ENCODE assay signal across 29 cellular contexts in genomic region chr11:5966958-5967357, GRCh38. TPM values are rescaled to one million over a fixed set of nuclear protein-coding genes. Genes with fewer than 3 reads are reported as not detected.
DNase-seq lines count a peak whose midpoint lies in the region; ATAC-seq, FAIRE-seq and TF ChIP-seq lines count a peak whose summit lies in the region.
"Had no signal": no experiment of that assay in that cellular context is flagged by ENCODE, and none has a peak within 500 bp of the region (broad histone marks: within the 10 kb centered on the region; RNA-seq: fewer than 3 reads in every experiment).

No MANE protein-coding gene starts in this region.

- no peak overlapping the region for H2BK120ac ChIP-seq in IMR-90 (ENCODE audit: low read depth, low read length)

- TF ChIP-seq POLR2A in IMR-90 (IDR thresholded peaks at IDR 0.05; ENCODE audit: low read depth, low read length) (no peak), K562 (conservative IDR thresholded peaks at IDR 0.05) (no peak)

- no peak overlapping the region for H2AFZ ChIP-seq in IMR-90 (replicated peaks; ENCODE audit: low read length, poor library complexity)
- no peak overlapping the region for H2AFZ ChIP-seq in K562 (ENCODE audit: low read depth, low read length)

- no peak overlapping the region for H4K8ac ChIP-seq in IMR-90 (ENCODE audit: low read depth in 2 of 2, low read length in 2 of 2)

- TF ChIP-seq CTCF in IMR-90 (conservative IDR thresholded peaks at IDR 0.05; ENCODE audit: low read depth, low read length): no peak
- no peak for TF ChIP-seq CTCF in K562 (IDR thresholded peaks at IDR 0.05 in 2 of 3, conservative IDR thresholded peaks at IDR 0.05 in 1 of 3; ENCODE audit: insufficient read depth in 2 of 3, low read depth in 1 of 3, low read length in 3 of 3)
- no peak for TF ChIP-seq CTCF in GM13977 (IDR thresholded peaks at IDR 0.05; ENCODE audit: extremely low read depth, insufficient read depth, missing control alignments)

- H3K9ac ChIP-seq in IMR-90 (ENCODE audit: low read depth, low read length) (no peak overlapping the region), K562 (ENCODE audit: insufficient read depth in 1 of 2, low read depth in 2 of 2, low read length in 2 of 2) (no peak overlapping the region)
- H3K9ac ChIP-seq: BLaER1 had no signal

- 20% methylated on average over 1 of the region's 2 CpGs; no CpG with 5 or more reads in 1 of the 2 experiments for WGBS in IMR-90 (ENCODE audit: extremely low coverage in 2 of 2, insufficient read length in 1 of 2), 2 experiments
- WGBS in K562 (ENCODE audit: insufficient coverage, low coverage, missing lambda C conversion rate): 0% methylated on average over 2 of the region's 2 CpGs

- H3K27ac ChIP-seq in IMR-90 (ENCODE audit: insufficient read depth, low read length) (no peak overlapping the region), K562 (ENCODE audit: extremely low read depth, low read depth, low read length) (no peak overlapping the region)
- H3K27ac ChIP-seq: BLaER1 had no signal

- no peak overlapping the region for H3K18ac ChIP-seq in IMR-90 (ENCODE audit: low read depth, low read length)

- no peaks in the 10 kb centered on the region for H3K36me3 ChIP-seq in IMR-90 (ENCODE audit: control insufficient read depth, insufficient read depth, low read length)
- H3K36me3 ChIP-seq in K562 (ENCODE audit: control insufficient read depth, insufficient read depth, low read length): no peaks in the 10 kb centered on the region
- H3K36me3 ChIP-seq: BE2C, BLaER1 had no signal

- DNase-seq in IMR-90: no peak
- no peak for DNase-seq in K562 (ENCODE audit: extremely low read depth in 1 of 4, low spot score in 3 of 4)
- DNase-seq in GM13977 (ENCODE audit: low spot score): no peak
- DNase-seq: 8988T; ACHN; BE2C; C1 segment of cervical spinal cord; CD4-positive, CD25-positive, alpha-beta regulatory T cell; CD8-positive, alpha-beta memory T cell; COR-L47; DMS 273 treated with DMSO at 0.1 percent for 48 hours; DMS153; DMS53; DMS79; DND-41; EL; GDM1 had no signal

- H3K14ac ChIP-seq in IMR-90 (replicated peaks; ENCODE audit: low read depth, low read length): no peak overlapping the region

- no peaks in the 10 kb centered on the region for H3K79me2 ChIP-seq in K562 (ENCODE audit: control insufficient read depth, insufficient read depth, low read length)

- H3K4me3 ChIP-seq in IMR-90 (ENCODE audit: insufficient read depth, low read depth, low read length): no peak overlapping the region
- H3K4me3 ChIP-seq in K562: no peak overlapping the region
- H3K4me3 ChIP-seq: BLaER1 had no signal

- no peak overlapping the region for H2BK20ac ChIP-seq in IMR-90 (ENCODE audit: low read depth, low read length)

- H3K4me2 ChIP-seq in IMR-90 (ENCODE audit: low read depth, low read length) (no peak overlapping the region), K562 (ENCODE audit: insufficient read depth, low read length) (no peak overlapping the region)
- H3K4me2 ChIP-seq: BLaER1 had no signal

- H2AK5ac ChIP-seq in IMR-90 (ENCODE audit: low read depth, low read length): no peak overlapping the region

- no peak for TF ChIP-seq EP300 in K562 (IDR thresholded peaks at IDR 0.05; ENCODE audit: low read length)

- H3K9me3 ChIP-seq in IMR-90 (ENCODE audit: control insufficient read depth, insufficient read depth, low read length) (peaks cover 10% of the 10 kb centered on the region), K562 (replicated peaks; ENCODE audit: control insufficient read depth, insufficient read depth, low read depth, low read length) (0 out of 2 replicates have a peak, but pooled peaks cover 1% of the 10 kb centered on the region)
- H3K9me3 ChIP-seq: BE2C had no signal

- POLR2A ChIA-PET in IMR-90 (lab: Charles Lee; ENCODE audit: unreplicated experiment) (no interaction called here), K562 (lab: Yijun Ruan, JAX) (no interaction called here)

- in situ Hi-C loops in IMR-90 (cut with MboI; ENCODE audit: low sequenced_read_pairs): no loop called here
- in situ Hi-C loops in K562 (cut with MboI): no loop called here
- in situ Hi-C loops in GM13977 (cut with MboI; ENCODE audit: low pct_unique_long_range_greater_than_20kb, low sequenced_read_pairs, unreplicated experiment): no loop called here

- TF ChIP-seq RAD21 in IMR-90 (IDR thresholded peaks at IDR 0.05; ENCODE audit: low read length) (no peak), K562 (CRISPR knock-in tag; conservative IDR thresholded peaks at IDR 0.05 in 1 of 2, IDR thresholded peaks at IDR 0.05 in 1 of 2) (no peak)

- no peak overlapping the region for H2BK5ac ChIP-seq in IMR-90 (ENCODE audit: low read depth, low read length, poor library complexity, severe bottlenecking)

- H4K91ac ChIP-seq in IMR-90 (ENCODE audit: insufficient read depth, low read depth, low read length): no peak overlapping the region

- no peak for FAIRE-seq in K562 (lab: Jason Lieb, UNC)
- FAIRE-seq: A204.1, GM12891, GM18507, GM19239 had no signal

- H3K9me1 ChIP-seq in IMR-90 (ENCODE audit: insufficient read depth, low read length) (no peaks in the 10 kb centered on the region), K562 (ENCODE audit: control insufficient read depth, insufficient read depth, low read length) (no peaks in the 10 kb centered on the region)

- BruUV-seq in IMR-90 (replicated peaks; lab: Mats Ljungman, UMichigan): no TSS peak
- BruUV-seq in K562 (replicated peaks; lab: Mats Ljungman, UMichigan): no TSS peak

- no peak overlapping the region for H3K23ac ChIP-seq in IMR-90 (ENCODE audit: low read depth, low read length)

- H4K5ac ChIP-seq in IMR-90 (ENCODE audit: low read depth, low read length): no peak overlapping the region

- no peak overlapping the region for H3K56ac ChIP-seq in IMR-90 (ENCODE audit: extremely low read depth, insufficient read depth, low read length)

- no peaks in the 10 kb centered on the region for H3K79me1 ChIP-seq in IMR-90 (ENCODE audit: low read depth in 1 of 2, low read length in 2 of 2)

- intact Hi-C loops in IMR-90 (cut with micrococcal nuclease) (loop anchor here (5.0 to 10.0 kb wide), 2 partner anchors 555 to 758 kb away; no protein-coding TSS in a partner anchor), K562 (cut with micrococcal nuclease) (no loop called here)

- no peak overlapping the region for H2AK9ac ChIP-seq in IMR-90 (replicated peaks; ENCODE audit: low read depth, low read length, poor library complexity)

- ATAC-seq in IMR-90 (ENCODE audit: low read depth) (no peak), K562 (no peak), GM19035 (IDR thresholded peaks at IDR 0.05; ENCODE audit: unreplicated experiment) (no peak)

- no peaks in the 10 kb centered on the region for H3K4me1 ChIP-seq in IMR-90 (ENCODE audit: control insufficient read depth, insufficient read depth, low read length)
- no peaks in the 10 kb centered on the region for H3K4me1 ChIP-seq in K562 (replicated peaks in 1 of 2; ENCODE audit: control insufficient read depth in 2 of 2, insufficient read depth in 2 of 2, low read length in 2 of 2)
- H3K4me1 ChIP-seq: BE2C, BLaER1 had no signal

- H3K27me3 ChIP-seq in IMR-90 (ENCODE audit: control insufficient read depth, insufficient read depth, low read length): no peaks in the 10 kb centered on the region
- no peaks in the 10 kb centered on the region; a peak in 1 of 5 replicates for H3K27me3 ChIP-seq in K562 (ENCODE audit: control insufficient read depth in 2 of 2, insufficient read depth in 2 of 2, low read length in 2 of 2)
- H3K27me3 ChIP-seq: BE2C, BLaER1 had no signal

- dilution Hi-C loops in IMR-90 (cut with HindIII; ENCODE audit: low sequenced_read_pairs, unreplicated experiment): no loop called here

- CTCF ChIA-PET in IMR-90 (lab: Yijun Ruan, JAX) (no interaction called here), K562 (lab: Yijun Ruan, JAX; ENCODE audit: low intra/inter-chr PET ratio) (no interaction called here)

- H4K20me1 ChIP-seq in IMR-90 (ENCODE audit: insufficient read depth, low read length) (no peaks in the 10 kb centered on the region), K562 (replicated peaks; ENCODE audit: control insufficient read depth, insufficient read depth, low read length) (no peaks in the 10 kb centered on the region)
- H4K20me1 ChIP-seq: BLaER1 had no signal

- H3K4ac ChIP-seq in IMR-90 (ENCODE audit: low read depth, low read length): no peak overlapping the region

- no peak overlapping the region for H2BK15ac ChIP-seq in IMR-90 (ENCODE audit: low read depth, low read length)

RNA-seq across cellular contexts. Expression of gene OR56A5, which starts 1.3 kb away (rescaled TPM):
- total RNA-seq in IMR-90 (2012; rRNA removed): not detected in 2 replicates
- polyA plus RNA-seq in IMR-90 (2012; rRNA removed): not detected in 2 replicates
- not detected in 2 replicates for polyA plus RNA-seq in IMR-90 (2012; cell fraction: cytosol; rRNA removed)
- polyA plus RNA-seq in IMR-90 (2012; cell fraction: nucleus; rRNA removed; ENCODE audit: low replicate concordance): not detected in 2 replicates
- total RNA-seq in K562 (2011; cell fraction: chromatin; rRNA removed; ENCODE audit: low replicate concordance): not detected in 2 replicates
- not detected in 2 replicates for total RNA-seq in K562 (2011; cell fraction: nucleolus; rRNA removed)
- total RNA-seq in K562 (2011; cell fraction: nucleoplasm; rRNA removed): not detected in 2 replicates
- not detected in 2 replicates for total RNA-seq in K562 (2014; rRNA removed)
- not detected in 2 replicates for total RNA-seq in K562 (2014; rRNA removed; fragmentation: Illumina TruSeq; extraction: Trizol)
- total RNA-seq in K562 (2015; rRNA removed; fragmentation: Illumina TruSeq; extraction: Trizol): not detected in 2 replicates
- total RNA-seq in K562 (2021): not detected in 2 replicates
- not detected in 2 replicates for polyA plus RNA-seq in K562 (2011; rRNA removed)
- not detected in 2 replicates for polyA plus RNA-seq in K562 (2011; cell fraction: cytosol; rRNA removed)
- polyA plus RNA-seq in K562 (2011; cell fraction: nucleus; rRNA removed): not detected in 2 replicates
- polyA plus RNA-seq in K562 (2012): not detected in 2 replicates
- not detected in 2 replicates for polyA plus RNA-seq in K562 (2014; fragmentation: Illumina TruSeq; extraction: Trizol)
- not detected for polyA plus RNA-seq in K562 (2014; fragmentation: Nextera tagmentation; extraction: Ambion mirVana)
- not detected in 2 replicates for polyA plus RNA-seq in K562 (2014; rRNA removed)
- polyA minus RNA-seq in K562 (2011; rRNA and poly(A)+ RNA removed): 0.39 TPM in 1 of 2 replicates, not detected in the other
- not detected in 2 replicates for polyA minus RNA-seq in K562 (2011; cell fraction: cytosol; rRNA and poly(A)+ RNA removed)
- not detected in 2 replicates for polyA minus RNA-seq in K562 (2011; cell fraction: nucleus; rRNA and poly(A)+ RNA removed)
- total RNA-seq: A673; CD4-positive, alpha-beta memory T cell; CD4-positive, CD25-positive, alpha-beta regulatory T cell; CD8-positive, alpha-beta memory T cell; Daoy; G401 had no signal
- polyA plus RNA-seq: AG04450; CD14-positive monocyte; CD4-positive, alpha-beta memory T cell; CD4-positive, CD25-positive, alpha-beta regulatory T cell; CD8-positive, alpha-beta memory T cell had no signal

RNA-seq across cellular contexts. Expression of gene OR52L1, which starts 19.8 kb away (rescaled TPM):
- total RNA-seq in IMR-90 (2012; rRNA removed) (not detected in 2 replicates), K562 (2014; rRNA removed) (not detected in 2 replicates), K562 (2014; rRNA removed; fragmentation: Illumina TruSeq; extraction: Trizol) (not detected in 2 replicates), K562 (2015; rRNA removed; fragmentation: Illumina TruSeq; extraction: Trizol) (not detected in 2 replicates), K562 (2021) (not detected in 2 replicates)
- polyA plus RNA-seq in IMR-90 (2012; rRNA removed) (not detected in 2 replicates), K562 (2011; rRNA removed) (not detected in 2 replicates), K562 (2014; fragmentation: Illumina TruSeq; extraction: Trizol) (not detected in 2 replicates), K562 (2014; fragmentation: Nextera tagmentation; extraction: Ambion mirVana) (not detected), K562 (2014; rRNA removed) (not detected in 2 replicates)
- polyA plus RNA-seq in IMR-90 (2012; cell fraction: cytosol; rRNA removed): not detected in 2 replicates
- polyA plus RNA-seq in IMR-90 (2012; cell fraction: nucleus; rRNA removed; ENCODE audit: low replicate concordance): not detected in 2 replicates
- not detected in 2 replicates for total RNA-seq in K562 (2011; cell fraction: chromatin; rRNA removed; ENCODE audit: low replicate concordance)
- total RNA-seq in K562 (2011; cell fraction: nucleolus; rRNA removed): not detected in 2 replicates
- total RNA-seq in K562 (2011; cell fraction: nucleoplasm; rRNA removed): not detected in 2 replicates
- not detected in 2 replicates for polyA plus RNA-seq in K562 (2011; cell fraction: cytosol; rRNA removed)
- not detected in 2 replicates for polyA plus RNA-seq in K562 (2011; cell fraction: nucleus; rRNA removed)
- not detected in 2 replicates for polyA plus RNA-seq in K562 (2012)
- not detected in 2 replicates for polyA minus RNA-seq in K562 (2011; rRNA and poly(A)+ RNA removed)
- polyA minus RNA-seq in K562 (2011; cell fraction: cytosol; rRNA and poly(A)+ RNA removed): not detected in 2 replicates
- polyA minus RNA-seq in K562 (2011; cell fraction: nucleus; rRNA and poly(A)+ RNA removed): not detected in 2 replicates
- total RNA-seq: A673; CD4-positive, alpha-beta memory T cell; CD4-positive, CD25-positive, alpha-beta regulatory T cell; CD8-positive, alpha-beta memory T cell; Daoy; G401 had no signal
- polyA plus RNA-seq: AG04450; CD14-positive monocyte; CD4-positive, alpha-beta memory T cell; CD4-positive, CD25-positive, alpha-beta regulatory T cell; CD8-positive, alpha-beta memory T cell had no signal

RNA-seq across cellular contexts. Expression of gene OR56A3, which starts 24.9 kb away (rescaled TPM):
- not detected in 2 replicates for total RNA-seq in IMR-90 (2012; rRNA removed)
- not detected in 2 replicates for polyA plus RNA-seq in IMR-90 (2012; rRNA removed)
- polyA plus RNA-seq in IMR-90 (2012; cell fraction: cytosol; rRNA removed): not detected in 2 replicates
- polyA plus RNA-seq in IMR-90 (2012; cell fraction: nucleus; rRNA removed; ENCODE audit: low replicate concordance): not detected in 2 replicates
- total RNA-seq in K562 (2011; cell fraction: chromatin; rRNA removed; ENCODE audit: low replicate concordance): not detected in 2 replicates
- not detected in 2 replicates for total RNA-seq in K562 (2011; cell fraction: nucleolus; rRNA removed)
- total RNA-seq in K562 (2011; cell fraction: nucleoplasm; rRNA removed): not detected in 2 replicates
- not detected in 2 replicates for total RNA-seq in K562 (2014; rRNA removed)
- total RNA-seq in K562 (2014; rRNA removed; fragmentation: Illumina TruSeq; extraction: Trizol): not detected in 2 replicates
- total RNA-seq in K562 (2015; rRNA removed; fragmentation: Illumina TruSeq; extraction: Trizol): not detected in 2 replicates
- not detected in 2 replicates for total RNA-seq in K562 (2021)
- polyA plus RNA-seq in K562 (2011; rRNA removed): not detected in 2 replicates
- not detected in 2 replicates for polyA plus RNA-seq in K562 (2011; cell fraction: cytosol; rRNA removed)
- polyA plus RNA-seq in K562 (2011; cell fraction: nucleus; rRNA removed): not detected in 2 replicates
- not detected in 2 replicates for polyA plus RNA-seq in K562 (2012)
- polyA plus RNA-seq in K562 (2014; fragmentation: Illumina TruSeq; extraction: Trizol): not detected in 2 replicates
- polyA plus RNA-seq in K562 (2014; fragmentation: Nextera tagmentation; extraction: Ambion mirVana): not detected
- polyA plus RNA-seq in K562 (2014; rRNA removed): not detected in 2 replicates
- not detected in 2 replicates for polyA minus RNA-seq in K562 (2011; rRNA and poly(A)+ RNA removed)
- polyA minus RNA-seq in K562 (2011; cell fraction: cytosol; rRNA and poly(A)+ RNA removed): not detected in 2 replicates
- polyA minus RNA-seq in K562 (2011; cell fraction: nucleus; rRNA and poly(A)+ RNA removed): not detected in 2 replicates
- total RNA-seq: A673; CD4-positive, alpha-beta memory T cell; CD4-positive, CD25-positive, alpha-beta regulatory T cell; CD8-positive, alpha-beta memory T cell; G401 had no signal
- polyA plus RNA-seq: AG04450; CD14-positive monocyte; CD4-positive, alpha-beta memory T cell; CD4-positive, CD25-positive, alpha-beta regulatory T cell; CD8-positive, alpha-beta memory T cell had no signal

RNA-seq across cellular contexts. Expression of gene OR56A4, which starts 39.8 kb away (rescaled TPM):
- total RNA-seq in IMR-90 (2012; rRNA removed) (not detected in 2 replicates), K562 (2014; rRNA removed) (not detected in 2 replicates), K562 (2014; rRNA removed; fragmentation: Illumina TruSeq; extraction: Trizol) (not detected in 2 replicates), K562 (2015; rRNA removed; fragmentation: Illumina TruSeq; extraction: Trizol) (not detected in 2 replicates), K562 (2021) (not detected in 2 replicates)
- polyA plus RNA-seq in IMR-90 (2012; rRNA removed) (not detected in 2 replicates), K562 (2011; rRNA removed) (not detected in 2 replicates), K562 (2014; fragmentation: Illumina TruSeq; extraction: Trizol) (not detected in 2 replicates), K562 (2014; fragmentation: Nextera tagmentation; extraction: Ambion mirVana) (not detected), K562 (2014; rRNA removed) (not detected in 2 replicates)
- not detected in 2 replicates for polyA plus RNA-seq in IMR-90 (2012; cell fraction: cytosol; rRNA removed)
- polyA plus RNA-seq in IMR-90 (2012; cell fraction: nucleus; rRNA removed; ENCODE audit: low replicate concordance): not detected in 2 replicates
- not detected in 2 replicates for total RNA-seq in K562 (2011; cell fraction: chromatin; rRNA removed; ENCODE audit: low replicate concordance)
- not detected in 2 replicates for total RNA-seq in K562 (2011; cell fraction: nucleolus; rRNA removed)
- total RNA-seq in K562 (2011; cell fraction: nucleoplasm; rRNA removed): not detected in 2 replicates
- polyA plus RNA-seq in K562 (2011; cell fraction: cytosol; rRNA removed): not detected in 2 replicates
- not detected in 2 replicates for polyA plus RNA-seq in K562 (2011; cell fraction: nucleus; rRNA removed)
- polyA plus RNA-seq in K562 (2012): not detected in 2 replicates
- not detected in 2 replicates for polyA minus RNA-seq in K562 (2011; rRNA and poly(A)+ RNA removed)
- polyA minus RNA-seq in K562 (2011; cell fraction: cytosol; rRNA and poly(A)+ RNA removed): not detected in 2 replicates
- not detected in 2 replicates for polyA minus RNA-seq in K562 (2011; cell fraction: nucleus; rRNA and poly(A)+ RNA removed)
- total RNA-seq: A673; CD4-positive, alpha-beta memory T cell; CD4-positive, CD25-positive, alpha-beta regulatory T cell; CD8-positive, alpha-beta memory T cell; Daoy; G401 had no signal
- polyA plus RNA-seq: AG04450; CD14-positive monocyte; CD4-positive, alpha-beta memory T cell; CD4-positive, CD25-positive, alpha-beta regulatory T cell; CD8-positive, alpha-beta memory T cell had no signal
